9 cellular contexts compared by ENCODE assay signal in genomic region chr20:25865715-25866656, GRCh38.
A peak's percentile ranks its signal among the peaks of the same experiment; 100 is the strongest.
DNase-seq lines count a peak whose midpoint lies in the region; ATAC-seq and TF ChIP-seq lines count a peak whose summit lies in the region.
"Had no signal": no experiment of that assay in that cellular context is flagged by ENCODE, and none has a peak within 500 bp of the region (broad histone marks: within the 10 kb centered on the region; RNA-seq: fewer than 3 reads in every experiment).

No MANE protein-coding gene starts in this region.

- in situ Hi-C loops in SK-MEL-5 (cut with HindIII; ENCODE audit: low pct_unique_long_range_greater_than_20kb, low sequenced_read_pairs) (no loop called here), transverse colon (cut with MboI; ENCODE audit: low pct_ligation_motif_present in 1 of 4, low pct_unique_long_range_greater_than_20kb in 1 of 4, low sequenced_read_pairs in 3 of 4) (loop anchor here in 2 of 4 donors (25.0 kb wide), 3 partner anchors 121 to 279 kb away; partner anchors contain the start of genes NINL (in 1 of the 2) and ZNF337 (in 1 of the 2))

- no peak for TF ChIP-seq POLR2A in transverse colon (IDR thresholded peaks at IDR 0.05)

- H3K27ac ChIP-seq in parathyroid adenoma: no peak overlapping the region
- no peak overlapping the region for H3K27ac ChIP-seq in transverse colon
- H3K27ac ChIP-seq: VCaP had no signal

- H2AFZ ChIP-seq in parathyroid adenoma: peak overlapping the region; percentile 92

- H3K27ac Mint-ChIP-seq in activated naive CD8-positive, alpha-beta T cell treated with anti-CD3 and anti-CD28 coated beads, Interleukin-2, amount 10 ng/mL, durations not matched to agents 7 days and 5 days: no peak overlapping the region

- peaks cover 13% of the 10 kb centered on the region for H3K4me1 ChIP-seq in parathyroid adenoma
- peaks cover 11 to 43% (median 39%) of the 10 kb centered on the region in 4 donors for H3K4me1 ChIP-seq in transverse colon

- H3K4me3 ChIP-seq in Jurkat, Clone E6-1 (ENCODE audit: low read length): peak overlapping the region; percentile 48
- H3K4me3 ChIP-seq in parathyroid adenoma (ENCODE audit: low read depth, low read length): peak overlapping the region; percentile 52
- H3K4me3 ChIP-seq in transverse colon: peak overlapping the region in 3 of 4 donors; percentile 4 to 46 (median 13)

- H3K9me3 ChIP-seq in parathyroid adenoma (ENCODE audit: control insufficient read depth, low read length): no peaks in the 10 kb centered on the region
- no peaks in the 10 kb centered on the region for H3K9me3 ChIP-seq in transverse colon

- WGBS in transverse colon (ENCODE audit: low coverage in 1 of 2), 2 donors: 25 to 46% methylated on average over 11 to 43 of the region's 43 CpGs

- H3K4me3 Mint-ChIP-seq in activated naive CD8-positive, alpha-beta T cell treated with anti-CD3 and anti-CD28 coated beads, Interleukin-2, amount 10 ng/mL, durations not matched to agents 7 days and 5 days: peak overlapping the region; percentile 69

- TF ChIP-seq EP300 in transverse colon (IDR thresholded peaks at IDR 0.05; ENCODE audit: low read depth): no peak

- peaks cover 32% of the 10 kb centered on the region for H3K4me1 Mint-ChIP-seq in activated naive CD8-positive, alpha-beta T cell treated with anti-CD3 and anti-CD28 coated beads, Interleukin-2, amount 10 ng/mL, durations not matched to agents 7 days and 5 days

- H3K36me3 ChIP-seq in parathyroid adenoma (ENCODE audit: control insufficient read depth, insufficient read depth, low read length) (no peaks in the 10 kb centered on the region), transverse colon (no peaks in the 10 kb centered on the region)

- POLR2A ChIA-PET in activated naive CD8-positive, alpha-beta T cell treated with anti-CD3 and anti-CD28 coated beads, Interleukin-2, amount 10 ng/mL, durations not matched to agents 7 days and 5 days (lab: Charles Lee): no interaction called here

- peak; percentile 84 for DNase-seq in EH (ENCODE audit: low read depth)
- peak; percentile 77 for DNase-seq in Jurkat, Clone E6-1 (ENCODE audit: low read depth, low spot score)
- DNase-seq in SK-MEL-5 (ENCODE audit: low read depth, low spot score): peak; percentile 66
- peak; percentile 78 for DNase-seq in activated naive CD8-positive, alpha-beta T cell treated with anti-CD3 and anti-CD28 coated beads, Interleukin-2, amount 10 ng/mL, durations not matched to agents 7 days and 5 days
- DNase-seq in head of caudate nucleus: peak; percentile 79 to 96 (median 90)
- DNase-seq in transverse colon: peak; percentile 71
- DNase-seq in GF-D8 (lab: John Stamatoyannopoulos, UW): no peak

- H3K27me3 ChIP-seq in parathyroid adenoma (ENCODE audit: control insufficient read depth, insufficient read depth, low read length) (no peaks in the 10 kb centered on the region), transverse colon (peaks cover 69% of the 10 kb centered on the region)

- peaks cover 74% of the 10 kb centered on the region for H3K27me3 Mint-ChIP-seq in activated naive CD8-positive, alpha-beta T cell treated with anti-CD3 and anti-CD28 coated beads, Interleukin-2, amount 10 ng/mL, durations not matched to agents 7 days and 5 days

- peak; percentile 44 for ATAC-seq in activated naive CD8-positive, alpha-beta T cell treated with anti-CD3 and anti-CD28 coated beads, Interleukin-2, amount 10 ng/mL, durations not matched to agents 7 days and 5 days (ENCODE audit: low read depth)

- H3K9me3 Mint-ChIP-seq in activated naive CD8-positive, alpha-beta T cell treated with anti-CD3 and anti-CD28 coated beads, Interleukin-2, amount 10 ng/mL, durations not matched to agents 7 days and 5 days: no peaks in the 10 kb centered on the region

- no peak for TF ChIP-seq CTCF in parathyroid adenoma (IDR thresholded peaks at IDR 0.05)
- TF ChIP-seq CTCF in transverse colon (IDR thresholded peaks at IDR 0.05): no peak

- H3K36me3 Mint-ChIP-seq in activated naive CD8-positive, alpha-beta T cell treated with anti-CD3 and anti-CD28 coated beads, Interleukin-2, amount 10 ng/mL, durations not matched to agents 7 days and 5 days: no peaks in the 10 kb centered on the region

- no peak overlapping the region for H3K9ac ChIP-seq in parathyroid adenoma

- peak overlapping the region; percentile 75 for H3K4me2 ChIP-seq in parathyroid adenoma (ENCODE audit: low read length)

- no peaks in the 10 kb centered on the region for H3K79me2 ChIP-seq in parathyroid adenoma

- intact Hi-C loops in head of caudate nucleus (cut with DNase I): loop anchor here (5.0 kb wide), 2 partner anchors 174 to 244 kb away; partner anchors contain the start of gene NANP
- intact Hi-C loops in transverse colon (cut with DNase I; ENCODE audit: low total_unique reads): no loop called here
